In the genomic region with DNA sequence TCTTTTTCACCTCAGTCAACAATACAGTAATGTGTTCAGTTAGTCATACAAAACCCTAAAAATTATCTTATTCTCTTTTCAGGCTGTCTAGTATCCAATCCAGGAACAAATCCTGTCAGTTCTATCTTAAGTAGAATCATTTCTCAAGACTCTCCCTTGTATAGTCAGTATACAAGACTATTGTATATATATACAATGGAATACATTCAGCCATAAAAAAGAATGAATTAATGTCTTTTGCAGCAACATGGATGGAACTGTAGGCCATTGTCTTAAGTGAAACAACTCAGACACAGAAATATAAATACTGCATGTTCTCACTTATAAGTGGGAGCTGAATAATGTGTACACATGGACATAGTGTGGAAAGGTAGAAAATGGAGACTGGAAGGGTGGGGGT, we compare ENCODE assay signal across 22 cellular contexts.
"Had no signal": no experiment of that assay in that cellular context is flagged by ENCODE, and none has a peak within 500 bp of the region (broad histone marks: within the 10 kb centered on the region; RNA-seq: fewer than 3 reads in every experiment).

No MANE protein-coding gene starts in this region.

- H3K27ac ChIP-seq: neutrophil, pancreas, psoas muscle, right lobe of liver, sigmoid colon, stomach, tibial artery, transverse colon, upper lobe of right lung, uterus had no signal

- H3K9me3 ChIP-seq: neutrophil, pancreas, psoas muscle, right lobe of liver, sigmoid colon, tibial artery, transverse colon, uterus had no signal

- H3K4me1 ChIP-seq: pancreas, psoas muscle, right lobe of liver, sigmoid colon, stomach, tibial artery, transverse colon, upper lobe of right lung, uterus had no signal

- H3K36me3 ChIP-seq: neutrophil, pancreas, right lobe of liver, sigmoid colon, stomach, tibial artery, transverse colon, upper lobe of right lung, uterus had no signal

- DNase-seq: naive thymus-derived CD8-positive, alpha-beta T cell; nephron progenitor cell; nucleus accumbens; pancreas; posterior cingulate gyrus; psoas muscle; right cardiac atrium; right lobe of liver; sigmoid colon; small intestine; stimulated activated CD4-positive, alpha-beta T cell treated with anti-CD3 and anti-CD28 coated beads, Interleukin-15, amount 100 ng/mL, for 24 hours; stimulated activated CD4-positive, alpha-beta T cell treated with anti-CD3 and anti-CD28 coated beads, Interleukin-2, amount 100 ng/mL, for 24 hours; stimulated activated CD4-positive, alpha-beta T cell treated with anti-CD3 and anti-CD28 coated beads, Interleukin-2, amount 100 ng/mL, for 48 hours; stimulated activated CD4-positive, alpha-beta T cell treated with anti-CD3 and anti-CD28 coated beads, Interleukin-4, amount 100 ng/mL, for 24 hours; stimulated activated naive B cell treated with anti-CD40 and anti-IgM and Interleukin-4, amounts not matched to agents 10 μg/mL and 1 μg/mL and 100 μg/mL, for 72 hours; stimulated activated naive CD4-positive, alpha-beta T cell treated with Interleukin-2 at 50 U/mL for 16 hours; stomach; tibial artery; transverse colon; upper lobe of right lung; uterus had no signal

- H3K27me3 ChIP-seq: neutrophil, pancreas, right lobe of liver, sigmoid colon, stomach, tibial artery, transverse colon, upper lobe of right lung, uterus had no signal

- H3K4me3 ChIP-seq: pancreas, psoas muscle, right lobe of liver, sigmoid colon, stomach, tibial artery, transverse colon, upper lobe of right lung, uterus had no signal
